In genomic region chr3:185717627-185718330, GRCh38 we compare ENCODE assay signal across 14 cellular contexts.
A peak's percentile ranks its signal among the peaks of the same experiment; 100 is the strongest.
DNase-seq lines count a peak whose midpoint lies in the region; TF ChIP-seq lines count a peak whose summit lies in the region.
"Had no signal": no experiment of that assay in that cellular context is flagged by ENCODE, and none has a peak within 500 bp of the region (broad histone marks: within the 10 kb centered on the region; RNA-seq: fewer than 3 reads in every experiment).

No MANE protein-coding gene starts in this region.

- no peaks in the 10 kb centered on the region for H3K9me2 ChIP-seq in hepatocyte (replicated peaks; ENCODE audit: insufficient read depth)

- H3K27ac ChIP-seq in breast epithelium (no peak overlapping the region), brain microvascular endothelial cell (peak overlapping the region; percentile 57), hepatocyte (peak overlapping the region; percentile 70), vagina (peak overlapping the region; percentile 49)
- H3K27ac ChIP-seq: body of pancreas, left ventricle myocardium inferior had no signal

- peak overlapping the region; percentile 96 for H3K27ac Mint-ChIP-seq in MCF 10A (ENCODE audit: low read depth, unreplicated experiment)

- peak; percentile 16 for TF ChIP-seq CTCF in MCF 10A (IDR thresholded peaks at IDR 0.05; ENCODE audit: unreplicated experiment)
- no peak for TF ChIP-seq CTCF in breast epithelium (IDR thresholded peaks at IDR 0.05)
- peak; percentile 8 for TF ChIP-seq CTCF in brain microvascular endothelial cell (IDR thresholded peaks at IDR 0.05; ENCODE audit: low read depth, low read length, missing control alignments)
- no peak for TF ChIP-seq CTCF in hepatocyte (IDR thresholded peaks at IDR 0.05; ENCODE audit: poor library complexity)
- no peak for TF ChIP-seq CTCF in vagina (IDR thresholded peaks at IDR 0.05)

- CTCF ChIA-PET in MCF 10A (lab: Yijun Ruan, JAX) = interaction anchor here (0.6 to 2.0 kb wide), 6 partner anchors 15 to 1197 kb away, joined by 3 to 14 read pairs (median 4); no protein-coding TSS in a partner anchor

- H3K36me3 Mint-ChIP-seq in MCF 10A (ENCODE audit: insufficient read depth, unreplicated experiment) = peaks cover 34% of the 10 kb centered on the region

- H3K4me2 ChIP-seq in hepatocyte = peak overlapping the region; percentile 17

- H3K4me1 ChIP-seq in breast epithelium (no peaks in the 10 kb centered on the region), hepatocyte (ENCODE audit: insufficient read depth) (peaks cover 40% of the 10 kb centered on the region), vagina (peaks cover 20% of the 10 kb centered on the region)
- H3K4me1 ChIP-seq: body of pancreas had no signal

- in situ Hi-C loops in brain microvascular endothelial cell (cut with HindIII; ENCODE audit: low pct_ligation_motif_present, low sequenced_read_pairs) = no loop called here

- peak overlapping the region; percentile 40 for H3K4me3 Mint-ChIP-seq in MCF 10A (ENCODE audit: unreplicated experiment)

- H3K27me3 ChIP-seq in breast epithelium (no peaks in the 10 kb centered on the region), brain microvascular endothelial cell (replicated peaks) (no peaks in the 10 kb centered on the region), hepatocyte (no peaks in the 10 kb centered on the region), vagina (no peaks in the 10 kb centered on the region)
- H3K27me3 ChIP-seq: body of pancreas had no signal

- peaks cover 99% of the 10 kb centered on the region for H3K79me2 ChIP-seq in hepatocyte

- TF ChIP-seq POLR2A in breast epithelium (IDR thresholded peaks at IDR 0.05) (no peak), vagina (IDR thresholded peaks at IDR 0.05) (no peak)

- no peaks in the 10 kb centered on the region for H3K36me3 ChIP-seq in breast epithelium
- H3K36me3 ChIP-seq in brain microvascular endothelial cell (replicated peaks) = no peaks in the 10 kb centered on the region
- no peaks in the 10 kb centered on the region for H3K36me3 ChIP-seq in hepatocyte (replicated peaks; ENCODE audit: insufficient read depth, low read depth)
- no peaks in the 10 kb centered on the region for H3K36me3 ChIP-seq in vagina
- H3K36me3 ChIP-seq: left ventricle myocardium inferior had no signal

- no peaks in the 10 kb centered on the region for H3K9me3 ChIP-seq in breast epithelium
- H3K9me3 ChIP-seq in hepatocyte (ENCODE audit: low read depth) = no peaks in the 10 kb centered on the region
- no peaks in the 10 kb centered on the region for H3K9me3 ChIP-seq in vagina
- H3K9me3 ChIP-seq: body of pancreas, left ventricle myocardium inferior had no signal

- peaks cover 52% of the 10 kb centered on the region for H3K4me1 Mint-ChIP-seq in MCF 10A (ENCODE audit: insufficient read depth, unreplicated experiment)

- H3K9me3 Mint-ChIP-seq in MCF 10A (ENCODE audit: unreplicated experiment) = no peaks in the 10 kb centered on the region

- 82% methylated on average over 9 of the region's 9 CpGs for WGBS in hepatocyte (ENCODE audit: low lambda C conversion rate, missing lambda C conversion rate)

- TSS peak; percentile 84 for BruUV-seq in MCF 10A (replicated peaks; lab: Mats Ljungman, UMichigan)

- POLR2A ChIA-PET in MCF 10A (lab: Yijun Ruan, JAX) = interaction anchor here (0.6 to 8.3 kb wide), 26 partner anchors 8 to 223 kb away, joined by 3 to 105 read pairs (median 4); partner anchors contain the start of gene TRA2B

- no peak overlapping the region for H3K4me3 ChIP-seq in breast epithelium
- no peak overlapping the region for H3K4me3 ChIP-seq in brain microvascular endothelial cell (ENCODE audit: low read depth, low read length)
- H3K4me3 ChIP-seq in hepatocyte = no peak overlapping the region
- no peak overlapping the region for H3K4me3 ChIP-seq in vagina
- H3K4me3 ChIP-seq: body of pancreas, left ventricle myocardium inferior, skin epidermis had no signal

- no peaks in the 10 kb centered on the region for H3K27me3 Mint-ChIP-seq in MCF 10A (ENCODE audit: insufficient read depth, unreplicated experiment)

- intact Hi-C loops in MCF 10A (cut with micrococcal nuclease) = no loop called here
- intact Hi-C loops in breast epithelium (cut with DNase I; ENCODE audit: low total_unique reads) = no loop called here
- intact Hi-C loops in vagina (cut with DNase I) = no loop called here

- no peak overlapping the region for H2AFZ ChIP-seq in hepatocyte

- H4K20me1 ChIP-seq in hepatocyte (ENCODE audit: insufficient read depth, poor library complexity, severe bottlenecking) = peaks cover 86% of the 10 kb centered on the region

- DNase-seq in MCF 10A (ENCODE audit: unreplicated experiment) (no peak), breast epithelium (ENCODE audit: low spot score in 2 of 2) (no peak), brain microvascular endothelial cell (no peak), hepatocyte (ENCODE audit: low spot score) (no peak), vagina (ENCODE audit: extremely low spot score in 2 of 2) (no peak), mesenteric fat pad (ENCODE audit: low spot score) (no peak), HK-2 (ENCODE audit: unreplicated experiment) (no peak)
- no peak for DNase-seq in stimulated activated CD4-positive, alpha-beta T cell treated with anti-CD3 and anti-CD28 coated beads, Interleukin-4, amount 100 ng/mL, for 1 hour
- DNase-seq: activated gamma-delta T cell, GOT3, left ventricle myocardium inferior, SIG-M5 had no signal

Comparison
In these comparisons a context has a peak if more than half of its experiments do, and no peak if none do; other contexts are left out.
1. CTCF ChIP-seq: peak in MCF 10A (single experiment) and brain microvascular endothelial cell (single experiment); none in breast epithelium (0 of 3), hepatocyte (single experiment) and vagina (0 of 3).
2. H3K27ac ChIP-seq: peak in brain microvascular endothelial cell (single experiment), hepatocyte (single experiment) and vagina (single experiment); none in breast epithelium (0 of 2).